In genomic region chr7:65037740-65038678, GRCh38 we compare ENCODE assay signal across 1 cellular context.
TF ChIP-seq lines count a peak whose summit lies in the region.

No MANE protein-coding gene starts in this region.

TF ChIP-seq in GM23338, 12 proteins besides CTCF, POLR2A, EP300 and RAD21 (continued from another document):
- TF ChIP-seq ZNF462 (CRISPR knock-in tag; IDR thresholded peaks at IDR 0.05) (no peak), ZNF331 (CRISPR knock-in tag; IDR thresholded peaks at IDR 0.05; ENCODE audit: low read depth) (no peak)
